Comparison of ENCODE assay signal across 1 cellular context in the genomic region with DNA sequence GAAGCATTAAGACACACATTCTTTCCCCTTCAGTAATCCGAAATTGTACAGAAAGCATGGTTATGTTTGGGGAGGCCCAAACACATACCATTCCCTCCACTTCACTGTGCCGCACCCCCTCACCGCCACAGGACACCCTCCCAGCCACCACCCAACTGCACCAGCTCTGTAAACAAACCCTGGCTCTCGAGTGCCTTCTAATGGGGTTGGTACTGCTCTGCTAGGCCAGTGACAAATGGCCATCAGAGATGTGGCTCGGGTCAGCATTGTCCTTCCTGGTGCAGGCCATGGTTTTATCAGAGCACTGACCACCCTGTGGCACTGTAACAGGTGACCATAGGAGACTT.
TF ChIP-seq lines count a peak whose summit lies in the region.

No MANE protein-coding gene starts in this region.

TF ChIP-seq in GM23338, 12 proteins besides CTCF, POLR2A, EP300 and RAD21 (continued from another document):
- TF ChIP-seq, protein P1, sequence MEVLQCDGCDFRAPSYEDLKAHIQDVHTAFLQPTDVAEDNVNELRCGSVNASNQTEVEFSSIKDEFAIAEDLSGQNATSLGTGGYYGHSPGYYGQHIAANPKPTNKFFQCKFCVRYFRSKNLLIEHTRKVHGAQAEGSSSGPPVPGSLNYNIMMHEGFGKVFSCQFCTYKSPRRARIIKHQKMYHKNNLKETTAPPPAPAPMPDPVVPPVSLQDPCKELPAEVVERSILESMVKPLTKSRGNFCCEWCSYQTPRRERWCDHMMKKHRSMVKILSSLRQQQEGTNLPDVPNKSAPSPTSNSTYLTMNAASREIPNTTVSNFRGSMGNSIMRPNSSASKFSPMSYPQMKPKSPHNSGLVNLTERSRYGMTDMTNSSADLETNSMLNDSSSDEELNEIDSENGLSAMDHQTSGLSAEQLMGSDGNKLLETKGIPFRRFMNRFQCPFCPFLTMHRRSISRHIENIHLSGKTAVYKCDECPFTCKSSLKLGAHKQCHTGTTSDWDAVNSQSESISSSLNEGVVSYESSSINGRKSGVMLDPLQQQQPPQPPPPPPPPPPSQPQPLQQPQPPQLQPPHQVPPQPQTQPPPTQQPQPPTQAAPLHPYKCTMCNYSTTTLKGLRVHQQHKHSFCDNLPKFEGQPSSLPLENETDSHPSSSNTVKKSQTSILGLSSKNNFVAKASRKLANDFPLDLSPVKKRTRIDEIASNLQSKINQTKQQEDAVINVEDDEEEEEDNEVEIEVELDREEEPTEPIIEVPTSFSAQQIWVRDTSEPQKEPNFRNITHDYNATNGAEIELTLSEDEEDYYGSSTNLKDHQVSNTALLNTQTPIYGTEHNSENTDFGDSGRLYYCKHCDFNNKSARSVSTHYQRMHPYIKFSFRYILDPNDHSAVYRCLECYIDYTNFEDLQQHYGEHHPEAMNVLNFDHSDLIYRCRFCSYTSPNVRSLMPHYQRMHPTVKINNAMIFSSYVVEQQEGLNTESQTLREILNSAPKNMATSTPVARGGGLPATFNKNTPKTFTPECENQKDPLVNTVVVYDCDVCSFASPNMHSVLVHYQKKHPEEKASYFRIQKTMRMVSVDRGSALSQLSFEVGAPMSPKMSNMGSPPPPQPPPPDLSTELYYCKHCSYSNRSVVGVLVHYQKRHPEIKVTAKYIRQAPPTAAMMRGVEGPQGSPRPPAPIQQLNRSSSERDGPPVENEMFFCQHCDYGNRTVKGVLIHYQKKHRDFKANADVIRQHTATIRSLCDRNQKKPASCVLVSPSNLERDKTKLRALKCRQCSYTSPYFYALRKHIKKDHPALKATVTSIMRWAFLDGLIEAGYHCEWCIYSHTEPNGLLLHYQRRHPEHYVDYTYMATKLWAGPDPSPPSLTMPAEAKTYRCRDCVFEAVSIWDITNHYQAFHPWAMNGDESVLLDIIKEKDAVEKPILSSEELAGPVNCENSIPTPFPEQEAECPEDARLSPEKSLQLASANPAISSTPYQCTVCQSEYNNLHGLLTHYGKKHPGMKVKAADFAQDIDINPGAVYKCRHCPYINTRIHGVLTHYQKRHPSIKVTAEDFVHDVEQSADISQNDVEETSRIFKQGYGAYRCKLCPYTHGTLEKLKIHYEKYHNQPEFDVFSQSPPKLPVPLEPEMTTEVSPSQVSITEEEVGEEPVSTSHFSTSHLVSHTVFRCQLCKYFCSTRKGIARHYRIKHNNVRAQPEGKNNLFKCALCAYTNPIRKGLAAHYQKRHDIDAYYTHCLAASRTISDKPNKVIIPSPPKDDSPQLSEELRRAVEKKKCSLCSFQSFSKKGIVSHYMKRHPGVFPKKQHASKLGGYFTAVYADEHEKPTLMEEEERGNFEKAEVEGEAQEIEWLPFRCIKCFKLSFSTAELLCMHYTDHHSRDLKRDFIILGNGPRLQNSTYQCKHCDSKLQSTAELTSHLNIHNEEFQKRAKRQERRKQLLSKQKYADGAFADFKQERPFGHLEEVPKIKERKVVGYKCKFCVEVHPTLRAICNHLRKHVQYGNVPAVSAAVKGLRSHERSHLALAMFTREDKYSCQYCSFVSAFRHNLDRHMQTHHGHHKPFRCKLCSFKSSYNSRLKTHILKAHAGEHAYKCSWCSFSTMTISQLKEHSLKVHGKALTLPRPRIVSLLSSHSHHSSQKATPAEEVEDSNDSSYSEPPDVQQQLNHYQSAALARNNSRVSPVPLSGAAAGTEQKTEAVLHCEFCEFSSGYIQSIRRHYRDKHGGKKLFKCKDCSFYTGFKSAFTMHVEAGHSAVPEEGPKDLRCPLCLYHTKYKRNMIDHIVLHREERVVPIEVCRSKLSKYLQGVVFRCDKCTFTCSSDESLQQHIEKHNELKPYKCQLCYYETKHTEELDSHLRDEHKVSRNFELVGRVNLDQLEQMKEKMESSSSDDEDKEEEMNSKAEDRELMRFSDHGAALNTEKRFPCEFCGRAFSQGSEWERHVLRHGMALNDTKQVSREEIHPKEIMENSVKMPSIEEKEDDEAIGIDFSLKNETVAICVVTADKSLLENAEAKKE (CRISPR knock-in tag; IDR thresholded peaks at IDR 0.05) = no peak
- TF ChIP-seq, protein P2, sequence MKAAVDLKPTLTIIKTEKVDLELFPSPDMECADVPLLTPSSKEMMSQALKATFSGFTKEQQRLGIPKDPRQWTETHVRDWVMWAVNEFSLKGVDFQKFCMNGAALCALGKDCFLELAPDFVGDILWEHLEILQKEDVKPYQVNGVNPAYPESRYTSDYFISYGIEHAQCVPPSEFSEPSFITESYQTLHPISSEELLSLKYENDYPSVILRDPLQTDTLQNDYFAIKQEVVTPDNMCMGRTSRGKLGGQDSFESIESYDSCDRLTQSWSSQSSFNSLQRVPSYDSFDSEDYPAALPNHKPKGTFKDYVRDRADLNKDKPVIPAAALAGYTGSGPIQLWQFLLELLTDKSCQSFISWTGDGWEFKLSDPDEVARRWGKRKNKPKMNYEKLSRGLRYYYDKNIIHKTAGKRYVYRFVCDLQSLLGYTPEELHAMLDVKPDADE (IDR thresholded peaks at IDR 0.05) = no peak
- TF ChIP-seq JUNB (IDR thresholded peaks at IDR 0.05; ENCODE audit: unreplicated experiment) (no peak), ZNF331 (CRISPR knock-in tag; IDR thresholded peaks at IDR 0.05; ENCODE audit: low read depth) (no peak), EZH2phosphoT487 (IDR thresholded peaks at IDR 0.05; ENCODE audit: unreplicated experiment) (no peak), POLR2AphosphoS5 (IDR thresholded peaks at IDR 0.05; ENCODE audit: low read depth) (no peak), ZNF114 (CRISPR knock-in tag; IDR thresholded peaks at IDR 0.05) (no peak)
- TF ChIP-seq, protein P3, sequence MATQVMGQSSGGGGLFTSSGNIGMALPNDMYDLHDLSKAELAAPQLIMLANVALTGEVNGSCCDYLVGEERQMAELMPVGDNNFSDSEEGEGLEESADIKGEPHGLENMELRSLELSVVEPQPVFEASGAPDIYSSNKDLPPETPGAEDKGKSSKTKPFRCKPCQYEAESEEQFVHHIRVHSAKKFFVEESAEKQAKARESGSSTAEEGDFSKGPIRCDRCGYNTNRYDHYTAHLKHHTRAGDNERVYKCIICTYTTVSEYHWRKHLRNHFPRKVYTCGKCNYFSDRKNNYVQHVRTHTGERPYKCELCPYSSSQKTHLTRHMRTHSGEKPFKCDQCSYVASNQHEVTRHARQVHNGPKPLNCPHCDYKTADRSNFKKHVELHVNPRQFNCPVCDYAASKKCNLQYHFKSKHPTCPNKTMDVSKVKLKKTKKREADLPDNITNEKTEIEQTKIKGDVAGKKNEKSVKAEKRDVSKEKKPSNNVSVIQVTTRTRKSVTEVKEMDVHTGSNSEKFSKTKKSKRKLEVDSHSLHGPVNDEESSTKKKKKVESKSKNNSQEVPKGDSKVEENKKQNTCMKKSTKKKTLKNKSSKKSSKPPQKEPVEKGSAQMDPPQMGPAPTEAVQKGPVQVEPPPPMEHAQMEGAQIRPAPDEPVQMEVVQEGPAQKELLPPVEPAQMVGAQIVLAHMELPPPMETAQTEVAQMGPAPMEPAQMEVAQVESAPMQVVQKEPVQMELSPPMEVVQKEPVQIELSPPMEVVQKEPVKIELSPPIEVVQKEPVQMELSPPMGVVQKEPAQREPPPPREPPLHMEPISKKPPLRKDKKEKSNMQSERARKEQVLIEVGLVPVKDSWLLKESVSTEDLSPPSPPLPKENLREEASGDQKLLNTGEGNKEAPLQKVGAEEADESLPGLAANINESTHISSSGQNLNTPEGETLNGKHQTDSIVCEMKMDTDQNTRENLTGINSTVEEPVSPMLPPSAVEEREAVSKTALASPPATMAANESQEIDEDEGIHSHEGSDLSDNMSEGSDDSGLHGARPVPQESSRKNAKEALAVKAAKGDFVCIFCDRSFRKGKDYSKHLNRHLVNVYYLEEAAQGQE (IDR thresholded peaks at IDR 0.05; ENCODE audit: unreplicated experiment) = no peak
